9 cellular contexts compared by ENCODE assay signal in the genomic region with DNA sequence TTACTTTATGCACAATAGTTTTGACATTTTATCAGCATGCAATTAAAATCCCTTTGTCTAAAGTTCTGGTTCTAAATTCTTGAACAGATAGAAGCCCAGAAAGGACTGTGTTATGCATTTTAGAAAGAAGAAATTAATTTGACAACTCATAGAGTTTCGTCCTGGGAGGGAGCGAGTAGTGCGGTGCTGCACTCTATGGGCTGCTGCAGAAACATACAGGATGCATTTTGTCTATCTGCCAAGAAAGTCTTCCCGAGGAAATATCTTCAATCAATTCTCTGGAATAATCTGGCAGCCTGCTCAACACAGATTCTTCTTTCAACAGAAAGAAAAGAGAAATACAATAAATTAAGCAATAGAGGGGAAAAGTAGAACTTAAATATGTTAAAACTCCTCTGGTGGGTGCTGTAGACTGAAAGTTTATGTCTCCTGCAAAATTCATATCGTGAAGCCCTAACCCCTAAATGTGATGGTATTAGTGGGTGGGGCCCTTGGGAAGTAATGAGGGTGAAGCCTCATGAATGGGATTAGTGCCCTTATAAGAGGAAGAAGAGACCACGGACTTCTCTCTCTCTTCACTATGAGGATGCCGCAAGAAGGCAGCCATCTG. TPM values are rescaled to one million over a fixed set of nuclear protein-coding genes. Genes with fewer than 3 reads are reported as not detected.
DNase-seq lines count a peak whose midpoint lies in the region; ATAC-seq and TF ChIP-seq lines count a peak whose summit lies in the region.
"Had no signal": no experiment of that assay in that cellular context is flagged by ENCODE, and none has a peak within 500 bp of the region (broad histone marks: within the 10 kb centered on the region; RNA-seq: fewer than 3 reads in every experiment).

No MANE protein-coding gene starts in this region.

- H3K4me3 ChIP-seq in OCI-LY1 (ENCODE audit: low read depth, low read length, poor library complexity, severe bottlenecking) (no peak overlapping the region), fibroblast of lung (replicated peaks in 1 of 4; ENCODE audit: control extremely low read depth in 1 of 4, insufficient read depth in 1 of 4, low read depth in 3 of 4, low read length in 4 of 4) (no peak overlapping the region), parathyroid adenoma (ENCODE audit: low read depth, low read length) (no peak overlapping the region)
- H3K4me3 ChIP-seq: SK-N-MC had no signal

- H3K4me1 Mint-ChIP-seq in stimulated activated naive B cell treated with anti-CD40 and anti-IgM and Interleukin-4, amounts not matched to agents 10 μg/mL and 1 μg/mL and 100 μg/mL, for 72 hours, result no peaks in the 10 kb centered on the region

- H3K36me3 Mint-ChIP-seq in stimulated activated naive B cell treated with anti-CD40 and anti-IgM and Interleukin-4, amounts not matched to agents 10 μg/mL and 1 μg/mL and 100 μg/mL, for 72 hours, result no peaks in the 10 kb centered on the region

- no peaks in the 10 kb centered on the region for H3K36me3 ChIP-seq in OCI-LY1 (ENCODE audit: insufficient read depth, low read length)
- H3K36me3 ChIP-seq in fibroblast of lung (ENCODE audit: control insufficient read depth, insufficient read depth, low read length), result no peaks in the 10 kb centered on the region
- no peaks in the 10 kb centered on the region for H3K36me3 ChIP-seq in parathyroid adenoma (ENCODE audit: control insufficient read depth, insufficient read depth, low read length)

- H3K4me1 ChIP-seq in OCI-LY1 (ENCODE audit: insufficient read depth, low read length, severe bottlenecking), result no peaks in the 10 kb centered on the region
- no peaks in the 10 kb centered on the region for H3K4me1 ChIP-seq in fibroblast of lung (ENCODE audit: control insufficient read depth, extremely low read depth, insufficient read depth, low read length)
- no peaks in the 10 kb centered on the region for H3K4me1 ChIP-seq in parathyroid adenoma

- H3K27me3 Mint-ChIP-seq in stimulated activated naive B cell treated with anti-CD40 and anti-IgM and Interleukin-4, amounts not matched to agents 10 μg/mL and 1 μg/mL and 100 μg/mL, for 72 hours, result peaks cover 11 to 23% of the 10 kb centered on the region in 2 donors

- H3K4me2 ChIP-seq in OCI-LY1 (ENCODE audit: low read length) (no peak overlapping the region), fibroblast of lung (ENCODE audit: extremely low read depth, insufficient read depth, low read length) (no peak overlapping the region), parathyroid adenoma (ENCODE audit: low read length) (no peak overlapping the region)

- H3K27me3 ChIP-seq in OCI-LY1 (ENCODE audit: insufficient read depth, low read length) (no peaks in the 10 kb centered on the region), fibroblast of lung (ENCODE audit: control insufficient read depth, insufficient read depth, low read length) (no peaks in the 10 kb centered on the region), parathyroid adenoma (ENCODE audit: control insufficient read depth, insufficient read depth, low read length) (no peaks in the 10 kb centered on the region)

- no peaks in the 10 kb centered on the region for H3K79me2 ChIP-seq in OCI-LY1 (ENCODE audit: insufficient read depth, low read length)
- no peaks in the 10 kb centered on the region for H3K79me2 ChIP-seq in fibroblast of lung (ENCODE audit: control insufficient read depth, insufficient read depth, low read length)
- H3K79me2 ChIP-seq in parathyroid adenoma, result no peaks in the 10 kb centered on the region

- H3K9me3 Mint-ChIP-seq in stimulated activated naive B cell treated with anti-CD40 and anti-IgM and Interleukin-4, amounts not matched to agents 10 μg/mL and 1 μg/mL and 100 μg/mL, for 72 hours, result no peaks in the 10 kb centered on the region

- H3F3A ChIP-seq in OCI-LY1 (ENCODE audit: insufficient read depth, low read length), result no peaks in the 10 kb centered on the region

- H4K20me1 ChIP-seq in OCI-LY1 (ENCODE audit: insufficient read depth, low read length), result no peaks in the 10 kb centered on the region
- no peaks in the 10 kb centered on the region for H4K20me1 ChIP-seq in fibroblast of lung (ENCODE audit: control insufficient read depth, extremely low read depth, insufficient read depth, low read length)

- H2AFZ ChIP-seq in OCI-LY1 (ENCODE audit: low read length) (no peak overlapping the region), fibroblast of lung (ENCODE audit: low read length) (no peak overlapping the region), parathyroid adenoma (no peak overlapping the region)

- in situ Hi-C loops in GM13977 (cut with MboI; ENCODE audit: low pct_unique_long_range_greater_than_20kb, low sequenced_read_pairs, unreplicated experiment), result loop anchor here (25.0 kb wide), 1 partner anchor 649 kb away; no protein-coding TSS in a partner anchor

- H3K9me2 ChIP-seq in OCI-LY1 (ENCODE audit: low read depth, low read length), result no peaks in the 10 kb centered on the region

- H3K4me3 Mint-ChIP-seq in stimulated activated naive B cell treated with anti-CD40 and anti-IgM and Interleukin-4, amounts not matched to agents 10 μg/mL and 1 μg/mL and 100 μg/mL, for 72 hours, result no peak overlapping the region

- H3K9me3 ChIP-seq in OCI-LY1 (ENCODE audit: low read length), result no peaks in the 10 kb centered on the region
- H3K9me3 ChIP-seq in fibroblast of lung (ENCODE audit: control insufficient read depth, insufficient read depth, low read depth, low read length), result no peaks in the 10 kb centered on the region
- H3K9me3 ChIP-seq in parathyroid adenoma (ENCODE audit: control insufficient read depth, low read length), result no peaks in the 10 kb centered on the region

- no peak for ATAC-seq in HG02981 (IDR thresholded peaks at IDR 0.05; ENCODE audit: unreplicated experiment)
- no peak for ATAC-seq in stimulated activated naive B cell treated with anti-CD40 and anti-IgM and Interleukin-4, amounts not matched to agents 10 μg/mL and 1 μg/mL and 100 μg/mL, for 72 hours (replicated peaks)

- no peak overlapping the region for H3K27ac ChIP-seq in OCI-LY1 (ENCODE audit: low read depth, low read length, poor library complexity, severe bottlenecking)
- no peak overlapping the region for H3K27ac ChIP-seq in fibroblast of lung (ENCODE audit: insufficient read depth, low read length)
- H3K27ac ChIP-seq in parathyroid adenoma, result no peak overlapping the region
- H3K27ac ChIP-seq: SK-N-MC had no signal

- DNase-seq in GM13977 (ENCODE audit: low spot score) (no peak), fibroblast of lung (ENCODE audit: low read depth in 2 of 2) (peak; percentile 31 to 77), SIG-M5 treated with dmso at 0.1 percent for 504 hours (lab: John Stamatoyannopoulos, UW; ENCODE audit: unreplicated experiment) (no peak), islet precursor cell (no peak)
- DNase-seq in stimulated activated naive B cell treated with anti-CD40 and anti-IgM and Interleukin-4, amounts not matched to agents 10 μg/mL and 1 μg/mL and 100 μg/mL, for 72 hours, result no peak

- peak; percentile 45 for TF ChIP-seq CTCF in GM13977 (IDR thresholded peaks at IDR 0.05; ENCODE audit: extremely low read depth, insufficient read depth, missing control alignments)
- peak; percentile 73 for TF ChIP-seq CTCF in OCI-LY1 (IDR thresholded peaks at IDR 0.05; ENCODE audit: low read length)
- TF ChIP-seq CTCF in fibroblast of lung (conservative IDR thresholded peaks at IDR 0.05 in 1 of 2, IDR thresholded peaks at IDR 0.05 in 1 of 2; ENCODE audit: low read depth in 1 of 2, low read length in 2 of 2), result peak; percentile 76 to 83
- peak; percentile 55 for TF ChIP-seq CTCF in parathyroid adenoma (IDR thresholded peaks at IDR 0.05)

- H3K9ac ChIP-seq in OCI-LY1 (ENCODE audit: low read length) (no peak overlapping the region), fibroblast of lung (ENCODE audit: insufficient read depth, low read length) (no peak overlapping the region), parathyroid adenoma (no peak overlapping the region)

- no peak overlapping the region for H3K27ac Mint-ChIP-seq in stimulated activated naive B cell treated with anti-CD40 and anti-IgM and Interleukin-4, amounts not matched to agents 10 μg/mL and 1 μg/mL and 100 μg/mL, for 72 hours

RNA-seq across cellular contexts. Expression of gene IFRD1, which starts 39.0 kb away (rescaled TPM):
- total RNA-seq in fibroblast of lung, result 106 and 127 TPM in 2 replicates
- polyA plus RNA-seq in fibroblast of lung, result 30.1 and 42.6 TPM in 2 replicates
- polyA plus RNA-seq in fibroblast of lung (2012), result 19.5 and 25.5 TPM in 2 replicates
- polyA minus RNA-seq in fibroblast of lung (ENCODE audit: low replicate concordance), result 1.2 and 7.9 TPM in 2 replicates

Comparison
In these comparisons a context has a peak if more than half of its experiments do, and no peak if none do; other contexts are left out.
1. DNase-seq: peak in fibroblast of lung (2 of 2); none in GM13977 (single experiment), stimulated activated naive B cell treated with anti-CD40 and anti-IgM and Interleukin-4, amounts not matched to agents 10 μg/mL and 1 μg/mL and 100 μg/mL, for 72 hours (single experiment), SIG-M5 treated with dmso at 0.1 percent for 504 hours (single experiment) and islet precursor cell (single experiment).
2. Peak in every context shown above with its lines, with median percentiles within 50 percentile points of each other: CTCF ChIP-seq.